9 cellular contexts compared by ENCODE assay signal in the genomic region with DNA sequence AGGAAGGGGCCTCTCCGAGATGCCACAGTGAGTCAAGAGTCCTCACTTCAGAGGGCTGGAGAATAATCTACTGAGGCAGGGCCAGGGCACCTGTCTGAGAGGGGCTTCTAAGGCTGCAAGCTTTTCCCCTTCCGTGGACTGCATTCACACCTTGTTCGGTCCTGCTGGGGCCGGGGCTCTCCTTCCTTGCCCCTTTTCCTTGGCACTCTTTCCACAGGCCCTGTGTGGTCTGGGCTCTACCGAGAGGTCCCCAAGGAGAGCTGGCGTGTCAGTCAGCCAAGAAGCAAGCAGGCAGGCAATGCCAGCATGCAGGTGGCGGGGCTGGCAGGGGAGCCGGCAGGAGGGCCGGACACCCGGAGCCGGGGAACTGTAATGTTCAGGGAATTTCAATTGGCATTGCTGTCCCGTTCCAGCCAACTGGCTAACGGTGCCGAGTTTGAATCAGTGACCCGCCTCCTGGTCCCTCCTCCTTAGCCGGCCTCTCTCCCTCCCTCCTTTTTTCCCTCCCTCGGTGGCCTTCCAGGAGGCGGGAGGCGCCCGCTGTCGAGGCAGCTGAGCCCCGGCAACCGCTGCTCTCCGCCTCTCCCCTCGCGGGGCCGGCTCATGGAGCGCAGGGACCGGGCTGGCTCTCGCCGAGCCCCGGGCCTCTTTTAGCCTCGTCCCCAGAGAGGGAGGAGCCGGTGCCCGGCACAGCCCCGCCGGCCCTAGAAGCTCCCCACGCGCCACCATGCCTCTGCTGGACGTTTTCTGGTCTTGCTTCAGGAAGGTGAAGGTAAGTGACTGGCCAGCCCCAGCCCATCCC. TPM values are rescaled to one million over a fixed set of nuclear protein-coding genes. Genes with fewer than 3 reads are reported as not detected.
A peak's percentile ranks its signal among the peaks of the same experiment; 100 is the strongest.
DNase-seq lines count a peak whose midpoint lies in the region; ATAC-seq, FAIRE-seq and TF ChIP-seq lines count a peak whose summit lies in the region.
"Had no signal": no experiment of that assay in that cellular context is flagged by ENCODE, and none has a peak within 500 bp of the region (broad histone marks: within the 10 kb centered on the region; RNA-seq: fewer than 3 reads in every experiment).

A gene with protein sequence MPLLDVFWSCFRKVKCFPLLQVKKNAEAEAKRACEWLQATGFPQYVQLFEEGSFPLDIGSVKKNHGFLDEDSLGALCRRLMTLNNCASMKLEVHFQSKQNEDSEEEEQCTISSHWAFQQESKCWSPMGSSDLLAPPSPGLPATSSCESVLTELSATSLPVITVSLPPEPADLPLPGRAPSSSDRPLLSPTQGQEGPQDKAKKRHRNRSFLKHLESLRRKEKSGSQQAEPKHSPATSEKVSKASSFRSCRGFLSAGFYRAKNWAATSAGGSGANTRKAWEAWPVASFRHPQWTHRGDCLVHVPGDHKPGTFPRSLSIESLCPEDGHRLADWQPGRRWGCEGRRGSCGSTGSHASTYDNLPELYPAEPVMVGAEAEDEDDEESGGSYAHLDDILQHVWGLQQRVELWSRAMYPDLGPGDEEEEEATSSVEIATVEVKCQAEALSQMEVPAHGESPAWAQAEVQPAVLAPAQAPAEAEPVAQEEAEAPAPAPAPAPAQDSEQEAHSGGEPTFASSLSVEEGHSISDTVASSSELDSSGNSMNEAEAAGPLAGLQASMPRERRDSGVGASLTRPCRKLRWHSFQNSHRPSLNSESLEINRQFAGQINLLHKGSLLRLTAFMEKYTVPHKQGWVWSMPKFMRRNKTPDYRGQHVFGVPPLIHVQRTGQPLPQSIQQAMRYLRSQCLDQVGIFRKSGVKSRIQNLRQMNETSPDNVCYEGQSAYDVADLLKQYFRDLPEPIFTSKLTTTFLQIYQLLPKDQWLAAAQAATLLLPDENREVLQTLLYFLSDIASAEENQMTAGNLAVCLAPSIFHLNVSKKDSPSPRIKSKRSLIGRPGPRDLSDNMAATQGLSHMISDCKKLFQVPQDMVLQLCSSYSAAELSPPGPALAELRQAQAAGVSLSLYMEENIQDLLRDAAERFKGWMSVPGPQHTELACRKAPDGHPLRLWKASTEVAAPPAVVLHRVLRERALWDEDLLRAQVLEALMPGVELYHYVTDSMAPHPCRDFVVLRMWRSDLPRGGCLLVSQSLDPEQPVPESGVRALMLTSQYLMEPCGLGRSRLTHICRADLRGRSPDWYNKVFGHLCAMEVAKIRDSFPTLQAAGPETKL (plus strand): TSS at position 511 of the 802 bp plus-strand sequence. CDS start 217 bp downstream, at position 728.

- no peaks in the 10 kb centered on the region for H3K79me2 ChIP-seq in HCT116 (ENCODE audit: insufficient read depth, low read length)

- no peaks in the 10 kb centered on the region for H3K9me3 Mint-ChIP-seq in activated naive CD4-positive, alpha-beta T cell treated with anti-CD3 and anti-CD28 coated beads, Interleukin-2, amount 50 U/mL, for 72 hours

- H3K9me3 ChIP-seq in HCT116 (ENCODE audit: control insufficient read depth in 1 of 2, insufficient read depth in 1 of 2, low read depth in 1 of 2, low read length in 2 of 2): no peaks in the 10 kb centered on the region
- no peaks in the 10 kb centered on the region for H3K9me3 ChIP-seq in stomach smooth muscle (ENCODE audit: control insufficient read depth in 2 of 2, low read length in 2 of 2)

- RAD21 ChIA-PET in HCT116 (lab: Charles Lee; ENCODE audit: low non-redundant PET in 1 of 2, low total read pairs in 2 of 2, uncharacterized antibody in 2 of 2, unreplicated experiment in 2 of 2): no interaction called here

- H3K4me3 ChIP-seq in HCT116 (replicated peaks in 1 of 2; ENCODE audit: low read depth in 1 of 2, low read length in 2 of 2): peak within 1 kb of the TSS; percentile 48 to 59
- H3K4me3 ChIP-seq in astrocyte of the spinal cord (ENCODE audit: low read depth, low read length): peak within 1 kb of the TSS; percentile 20
- peak within 1 kb of the TSS; percentile 40 to 59 for H3K4me3 ChIP-seq in stomach smooth muscle (ENCODE audit: low read length in 2 of 2)

- H3K9ac ChIP-seq in HCT116 (ENCODE audit: low read length) (peak within 1 kb of the TSS; percentile 55), stomach smooth muscle (ENCODE audit: low read length in 2 of 2) (peak within 1 kb of the TSS in 1 of 2 donors; percentile 22)

- CTCF ChIA-PET in HCT116 (lab: Charles Lee): no interaction called here

- no TSS peak for BruUV-seq in HCT116 (replicated peaks; lab: Mats Ljungman, UMichigan)

- H3K27ac Mint-ChIP-seq in activated naive CD4-positive, alpha-beta T cell treated with anti-CD3 and anti-CD28 coated beads, Interleukin-2, amount 50 U/mL, for 72 hours: no peak within 1 kb of the TSS
- H3K27ac Mint-ChIP-seq: activated naive CD8-positive, alpha-beta T cell had no signal

- no peak for FAIRE-seq in GM12892 (lab: Jason Lieb, UNC)

- no peaks in the 10 kb centered on the region for H4K20me1 ChIP-seq in HCT116 (ENCODE audit: insufficient read depth)

- H3K4me1 ChIP-seq in HCT116 (ENCODE audit: control insufficient read depth in 1 of 2, insufficient read depth in 2 of 2, low read length in 2 of 2) (peaks cover 7 to 25% of the 10 kb centered on the region in 2 experiments), stomach smooth muscle (ENCODE audit: control insufficient read depth, insufficient read depth, low read length) (peaks cover 4% of the 10 kb centered on the region)

- TF ChIP-seq RAD21 in HCT116 (IDR thresholded peaks at IDR 0.05; ENCODE audit: low read depth): no peak

- no peak for TF ChIP-seq POLR2A in HCT116 (IDR thresholded peaks at IDR 0.05; ENCODE audit: borderline replicate concordance, extremely low read depth, insufficient read depth, insufficient read length)
- no peak for TF ChIP-seq POLR2A in GM12892 (IDR thresholded peaks at IDR 0.05; ENCODE audit: low read depth, low read length)

- no peaks in the 10 kb centered on the region for H3K27me3 ChIP-seq in HCT116 (ENCODE audit: insufficient read depth, low read length)
- H3K27me3 ChIP-seq in stomach smooth muscle (ENCODE audit: control insufficient read depth in 1 of 2, insufficient read depth in 2 of 2, low read length in 2 of 2): peaks cover 0 to 19% of the 10 kb centered on the region in 2 donors

- DNase-seq in HCT116 (ENCODE audit: low read depth, low spot score): peak; percentile 32
- peak; percentile 45 for DNase-seq in astrocyte of the spinal cord (ENCODE audit: low read depth, low spot score)
- DNase-seq in iPS-NIHi11 (ENCODE audit: low spot score): peak; percentile 67
- no peak for DNase-seq in GM13976 (ENCODE audit: low spot score)
- no peak for DNase-seq in GM12892 (ENCODE audit: insufficient read length)
- DNase-seq in NCI-H1105 (lab: John Stamatoyannopoulos, UW): no peak
- DNase-seq in activated naive CD4-positive, alpha-beta T cell treated with anti-CD3 and anti-CD28 coated beads, Interleukin-2, amount 50 U/mL, for 72 hours (ENCODE audit: low spot score in 2 of 2): no peak

- no peaks in the 10 kb centered on the region for H3K36me3 ChIP-seq in HCT116 (ENCODE audit: control insufficient read depth in 1 of 2, insufficient read depth in 2 of 2, low read length in 2 of 2)
- H3K36me3 ChIP-seq in stomach smooth muscle (ENCODE audit: control insufficient read depth in 2 of 2, insufficient read depth in 2 of 2, low read length in 2 of 2): no peaks in the 10 kb centered on the region

- no peaks in the 10 kb centered on the region for H3K9me2 ChIP-seq in HCT116 (ENCODE audit: insufficient read depth)

- POLR2A ChIA-PET in HCT116 (lab: Charles Lee): no interaction called here

- H2AFZ ChIP-seq in HCT116 (ENCODE audit: low read depth, low read length, poor library complexity, severe bottlenecking): peak within 1 kb of the TSS; percentile 68

- TF ChIP-seq CTCF in HCT116 (IDR thresholded peaks at IDR 0.05 in 2 of 3, conservative IDR thresholded peaks at IDR 0.05 in 1 of 3; ENCODE audit: borderline replicate concordance in 1 of 3, insufficient read depth in 1 of 3, low read depth in 2 of 3, low read length in 2 of 3): peak in 2 of 3 experiments; percentile 9 to 17; a peak in 2 of 6 replicates
- peak; percentile 12 for TF ChIP-seq CTCF in astrocyte of the spinal cord (IDR thresholded peaks at IDR 0.05; ENCODE audit: low read depth, low read length)
- no peak for TF ChIP-seq CTCF in GM13976 (IDR thresholded peaks at IDR 0.05; ENCODE audit: borderline replicate concordance, control extremely low read depth, extremely low read depth, insufficient read depth, missing control alignments)

- in situ Hi-C loops in astrocyte of the spinal cord (cut with HindIII; ENCODE audit: low sequenced_read_pairs) (no loop called here), GM13976 (cut with MboI; ENCODE audit: low sequenced_read_pairs, unreplicated experiment) (no loop called here)

- peak; percentile 93 for ATAC-seq in HCT116
- ATAC-seq in activated naive CD4-positive, alpha-beta T cell treated with anti-CD3 and anti-CD28 coated beads, Interleukin-2, amount 50 U/mL, for 72 hours: no peak

- H3K36me3 Mint-ChIP-seq in activated naive CD4-positive, alpha-beta T cell treated with anti-CD3 and anti-CD28 coated beads, Interleukin-2, amount 50 U/mL, for 72 hours: no peaks in the 10 kb centered on the region
- H3K36me3 Mint-ChIP-seq: activated naive CD8-positive, alpha-beta T cell had no signal

- peak within 1 kb of the TSS; percentile 55; the same call in 1 of the 2 replicates for H3K27ac ChIP-seq in HCT116 (ENCODE audit: low read depth, low read length)
- no peak within 1 kb of the TSS for H3K27ac ChIP-seq in stomach smooth muscle (ENCODE audit: low read length)

- H3K4me2 ChIP-seq in HCT116 (ENCODE audit: low read length): peak within 1 kb of the TSS; percentile 77

- intact Hi-C loops in HCT116 (cut with micrococcal nuclease): no loop called here

TF ChIP-seq in HCT116, 20 proteins besides CTCF, POLR2A, EP300 and RAD21 (continues in another document):
- no peak for TF ChIP-seq TCF7L2 (IDR thresholded peaks at IDR 0.05; ENCODE audit: borderline replicate concordance, extremely low read depth, insufficient read depth, insufficient read length)
- no peak for TF ChIP-seq EGR1 (IDR thresholded peaks at IDR 0.05; ENCODE audit: low read depth)

RNA-seq across cellular contexts. Expression of the gene that starts here (rescaled TPM):
- total RNA-seq in HCT116 (2021; ENCODE audit: unreplicated experiment): 5.4 TPM
- polyA plus RNA-seq in HCT116 (2012): 3.0 and 4.1 TPM in 2 replicates
- 0.06 TPM for polyA plus RNA-seq in GM12892 (2012; ENCODE audit: missing spikeins)
- total RNA-seq in activated naive CD4-positive, alpha-beta T cell treated with anti-CD3 and anti-CD28 coated beads, Interleukin-2, amount 50 U/mL, for 72 hours: under 1 TPM; 0.27 to 0.43 TPM

Comparison
In these comparisons a context has a peak if more than half of its experiments do, and no peak if none do; other contexts are left out.
1. DNase-seq: peak in HCT116 (single experiment), astrocyte of the spinal cord (single experiment) and iPS-NIHi11 (single experiment); none in GM13976 (single experiment), GM12892 (single experiment), NCI-H1105 (single experiment) and activated naive CD4-positive, alpha-beta T cell treated with anti-CD3 and anti-CD28 coated beads, Interleukin-2, amount 50 U/mL, for 72 hours (0 of 2).
2. Peak in every context shown above with its lines, with median percentiles within 50 percentile points of each other: H3K4me3 ChIP-seq.